Comparison of ENCODE assay signal across 22 cellular contexts in the genomic region with DNA sequence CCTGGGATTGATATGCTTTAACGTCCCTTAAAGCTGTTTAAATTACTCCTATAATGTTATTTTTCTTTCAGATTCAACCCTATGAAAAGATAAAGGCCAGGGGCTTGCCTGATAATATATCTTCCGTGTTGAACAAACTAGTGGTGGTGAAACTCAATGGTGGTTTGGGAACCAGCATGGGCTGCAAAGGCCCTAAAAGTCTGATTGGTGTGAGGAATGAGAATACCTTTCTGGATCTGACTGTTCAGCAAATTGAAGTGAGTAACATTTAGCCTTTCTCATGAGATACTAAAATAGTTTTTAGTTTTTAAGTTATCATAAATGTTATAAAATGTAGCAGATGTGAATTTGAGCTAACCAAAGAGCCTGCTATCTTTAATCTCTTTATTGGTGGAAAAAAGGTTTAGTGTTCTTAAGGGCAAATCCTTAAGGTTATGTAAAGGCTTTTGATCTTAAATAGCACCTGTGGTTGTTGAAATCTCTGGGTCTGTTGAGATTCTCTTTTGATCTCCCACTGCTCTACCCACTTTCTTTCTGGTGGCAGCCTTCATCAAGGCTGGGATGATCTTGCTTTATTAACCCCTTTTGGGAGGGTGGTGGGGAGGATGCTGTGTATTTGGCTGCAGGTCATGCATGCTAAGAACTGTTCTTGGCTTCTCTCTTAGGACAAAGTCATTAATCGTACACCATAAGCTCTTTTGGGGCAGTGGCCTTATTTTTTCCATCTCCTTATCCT. TPM values are rescaled to one million over a fixed set of nuclear protein-coding genes. Genes with fewer than 3 reads are reported as not detected.
A peak's percentile ranks its signal among the peaks of the same experiment; 100 is the strongest.
DNase-seq lines count a peak whose midpoint lies in the region; ATAC-seq and TF ChIP-seq lines count a peak whose summit lies in the region.
"Had no signal": no experiment of that assay in that cellular context is flagged by ENCODE, and none has a peak within 500 bp of the region (broad histone marks: within the 10 kb centered on the region; RNA-seq: fewer than 3 reads in every experiment).

No MANE protein-coding gene starts in this region.

- 87% methylated on average over 3 of the region's 3 CpGs for WGBS in HUES64
- 80 to 81% methylated on average over 3 of the region's 3 CpGs for WGBS in esophagus squamous epithelium, 2 donors
- 95 to 96% methylated on average over 3 of the region's 3 CpGs for WGBS in upper lobe of left lung, 2 donors

- ATAC-seq in stimulated activated naive B cell treated with anti-CD40 and anti-IgM and Interleukin-4, amounts not matched to agents 10 μg/mL and 1 μg/mL and 100 μg/mL, for 72 hours (replicated peaks) = no peak
- no peak for ATAC-seq in upper lobe of left lung (ENCODE audit: low FRiP score in 2 of 2)
- ATAC-seq: foreskin keratinocyte, HCT116 had no signal

- peaks cover 37% of the 10 kb centered on the region for H3K4me1 Mint-ChIP-seq in activated naive CD4-positive, alpha-beta T cell treated with anti-CD3 and anti-CD28 coated beads, Interleukin-2, amount 50 U/mL, for 24 hours
- H3K4me1 Mint-ChIP-seq in activated naive CD8-positive, alpha-beta T cell treated with anti-CD3 and anti-CD28 coated beads for 36 hours = peaks cover 25% of the 10 kb centered on the region
- H3K4me1 Mint-ChIP-seq in stimulated activated naive B cell treated with anti-CD40 and anti-IgM and Interleukin-4, amounts not matched to agents 10 μg/mL and 1 μg/mL and 100 μg/mL, for 72 hours = peaks cover 0 to 3% of the 10 kb centered on the region in 2 donors

- H3K4me1 ChIP-seq in HUES64 (ENCODE audit: insufficient read depth, low read length) (peaks cover 25% of the 10 kb centered on the region), esophagus squamous epithelium (no peaks in the 10 kb centered on the region), upper lobe of left lung (peaks cover 0 to 4% (median 0%) of the 10 kb centered on the region in 4 donors)
- H3K4me1 ChIP-seq: foreskin keratinocyte, prostate gland had no signal

- peak overlapping the region; percentile 30 for H3K27ac Mint-ChIP-seq in activated naive CD4-positive, alpha-beta T cell treated with anti-CD3 and anti-CD28 coated beads, Interleukin-2, amount 50 U/mL, for 24 hours
- peak overlapping the region; percentile 42 for H3K27ac Mint-ChIP-seq in activated naive CD8-positive, alpha-beta T cell treated with anti-CD3 and anti-CD28 coated beads for 36 hours
- peak overlapping the region; percentile 42 for H3K27ac Mint-ChIP-seq in stimulated activated naive B cell treated with anti-CD40 and anti-IgM and Interleukin-4, amounts not matched to agents 10 μg/mL and 1 μg/mL and 100 μg/mL, for 72 hours

- H3K4me3 ChIP-seq in HUES64 (ENCODE audit: low read length) (no peak overlapping the region), esophagus squamous epithelium (no peak overlapping the region), upper lobe of left lung (no peak overlapping the region)
- H3K4me3 ChIP-seq: prostate gland, thoracic aorta had no signal

- no peak overlapping the region for H3K9ac ChIP-seq in HUES64 (ENCODE audit: low read depth, low read length)

- TF ChIP-seq CTCF in esophagus squamous epithelium (IDR thresholded peaks at IDR 0.05) (no peak), upper lobe of left lung (IDR thresholded peaks at IDR 0.05) (no peak)

- H3K36me3 Mint-ChIP-seq in activated naive CD4-positive, alpha-beta T cell treated with anti-CD3 and anti-CD28 coated beads, Interleukin-2, amount 50 U/mL, for 24 hours = peaks cover 2% of the 10 kb centered on the region
- peaks cover 17% of the 10 kb centered on the region for H3K36me3 Mint-ChIP-seq in activated naive CD8-positive, alpha-beta T cell treated with anti-CD3 and anti-CD28 coated beads for 36 hours
- H3K36me3 Mint-ChIP-seq in stimulated activated naive B cell treated with anti-CD40 and anti-IgM and Interleukin-4, amounts not matched to agents 10 μg/mL and 1 μg/mL and 100 μg/mL, for 72 hours = peaks cover 13 to 30% of the 10 kb centered on the region in 2 donors

- H3K27me3 ChIP-seq in HUES64 (ENCODE audit: insufficient read depth, low read length) (no peaks in the 10 kb centered on the region), esophagus squamous epithelium (no peaks in the 10 kb centered on the region), upper lobe of left lung (no peaks in the 10 kb centered on the region)
- H3K27me3 ChIP-seq: foreskin keratinocyte had no signal

- no peak for DNase-seq in activated naive CD4-positive, alpha-beta T cell treated with Interleukin-2 at 50 U/mL for 16 hours
- no peak for DNase-seq in activated naive CD8-positive, alpha-beta T cell treated with anti-CD3 and anti-CD28 coated beads for 36 hours
- DNase-seq in stimulated activated naive B cell treated with anti-CD40 and anti-IgM and Interleukin-4, amounts not matched to agents 10 μg/mL and 1 μg/mL and 100 μg/mL, for 72 hours = no peak
- no peak for DNase-seq in iPS-NIHi7 (ENCODE audit: extremely low spot score)
- no peak for DNase-seq in esophagus squamous epithelium (lab: John Stamatoyannopoulos, UW)
- DNase-seq in upper lobe of left lung = no peak
- DNase-seq: activated CD4-positive, CD25-positive, alpha-beta regulatory T cell; DMS153; effector CD4-positive, alpha-beta T cell; erythroblast; foreskin keratinocyte; hippocampal formation; KBM-7; NCI-H2171; NCI-H526 treated with DMSO at 0.1 percent for 48 hours had no signal

- no peak overlapping the region for H3K4me3 Mint-ChIP-seq in activated naive CD4-positive, alpha-beta T cell treated with anti-CD3 and anti-CD28 coated beads, Interleukin-2, amount 50 U/mL, for 24 hours
- H3K4me3 Mint-ChIP-seq in activated naive CD8-positive, alpha-beta T cell treated with anti-CD3 and anti-CD28 coated beads for 36 hours = no peak overlapping the region
- no peak overlapping the region for H3K4me3 Mint-ChIP-seq in stimulated activated naive B cell treated with anti-CD40 and anti-IgM and Interleukin-4, amounts not matched to agents 10 μg/mL and 1 μg/mL and 100 μg/mL, for 72 hours
- H3K4me3 Mint-ChIP-seq: brain had no signal

- H3K9me3 Mint-ChIP-seq in activated naive CD4-positive, alpha-beta T cell treated with anti-CD3 and anti-CD28 coated beads, Interleukin-2, amount 50 U/mL, for 24 hours = no peaks in the 10 kb centered on the region
- no peaks in the 10 kb centered on the region for H3K9me3 Mint-ChIP-seq in activated naive CD8-positive, alpha-beta T cell treated with anti-CD3 and anti-CD28 coated beads for 36 hours
- H3K9me3 Mint-ChIP-seq in stimulated activated naive B cell treated with anti-CD40 and anti-IgM and Interleukin-4, amounts not matched to agents 10 μg/mL and 1 μg/mL and 100 μg/mL, for 72 hours = no peaks in the 10 kb centered on the region
- H3K9me3 Mint-ChIP-seq: brain had no signal

- no peaks in the 10 kb centered on the region for H3K27me3 Mint-ChIP-seq in activated naive CD4-positive, alpha-beta T cell treated with anti-CD3 and anti-CD28 coated beads, Interleukin-2, amount 50 U/mL, for 24 hours
- H3K27me3 Mint-ChIP-seq in activated naive CD8-positive, alpha-beta T cell treated with anti-CD3 and anti-CD28 coated beads for 36 hours = no peaks in the 10 kb centered on the region
- H3K27me3 Mint-ChIP-seq in stimulated activated naive B cell treated with anti-CD40 and anti-IgM and Interleukin-4, amounts not matched to agents 10 μg/mL and 1 μg/mL and 100 μg/mL, for 72 hours = no peaks in the 10 kb centered on the region

- TF ChIP-seq POLR2A in esophagus squamous epithelium (IDR thresholded peaks at IDR 0.05) = no peak
- no peak for TF ChIP-seq POLR2A in upper lobe of left lung (IDR thresholded peaks at IDR 0.05)

- TF ChIP-seq EP300 in upper lobe of left lung (IDR thresholded peaks at IDR 0.05) = no peak

- H3K27ac ChIP-seq in HUES64 (ENCODE audit: low read depth, low read length) = peak overlapping the region; percentile 32; the same call in 1 of the 2 replicates
- no peak overlapping the region for H3K27ac ChIP-seq in esophagus squamous epithelium
- no peak overlapping the region for H3K27ac ChIP-seq in upper lobe of left lung
- H3K27ac ChIP-seq: C4-2B, foreskin keratinocyte, prostate gland, thoracic aorta had no signal

- intact Hi-C loops in esophagus squamous epithelium (cut with DNase I) = no loop called here

- no peaks in the 10 kb centered on the region for H3K9me3 ChIP-seq in HUES64 (ENCODE audit: insufficient read depth, low read depth, low read length)
- no peaks in the 10 kb centered on the region for H3K9me3 ChIP-seq in esophagus squamous epithelium
- no peaks in the 10 kb centered on the region for H3K9me3 ChIP-seq in upper lobe of left lung
- H3K9me3 ChIP-seq: prostate gland, thoracic aorta had no signal

- peaks cover 93% of the 10 kb centered on the region for H3K36me3 ChIP-seq in HUES64 (ENCODE audit: insufficient read depth, low read length)
- peaks cover 0 to 79% (median 23%) of the 10 kb centered on the region in 3 donors for H3K36me3 ChIP-seq in esophagus squamous epithelium
- peaks cover 9 to 65% (median 29%) of the 10 kb centered on the region in 4 donors for H3K36me3 ChIP-seq in upper lobe of left lung
- H3K36me3 ChIP-seq: prostate gland had no signal

RNA-seq across cellular contexts. Expression of a gene that starts 40.9 kb away (rescaled TPM):
- polyA plus RNA-seq in HUES64 (2013, experiment 1 of 2) = 378 TPM
- polyA plus RNA-seq in HUES64 (2013, experiment 2 of 2) = 401 TPM
- 10 to 100 TPM; 70.0 to 71.5 TPM for total RNA-seq in activated naive CD8-positive, alpha-beta T cell treated with anti-CD3 and anti-CD28 coated beads for 36 hours
- total RNA-seq in esophagus squamous epithelium (100 to 1,000 TPM in 2 of 4 donors, 10 to 100 TPM in 2; 70.1 to 110 (median 99.5) TPM), upper lobe of left lung (100 to 1,000 TPM in 5 of 6 donors, 10 to 100 TPM in 1; 99.3 to 162 (median 115) TPM)
